ENCODE assay signal across 12 cellular contexts in genomic region chr12:3220382-3221321, GRCh38.
"Had no signal": no experiment of that assay in that cellular context is flagged by ENCODE, and none has a peak within 500 bp of the region (broad histone marks: within the 10 kb centered on the region; RNA-seq: fewer than 3 reads in every experiment).

No MANE protein-coding gene starts in this region.

- DNase-seq: activated CD4-positive, alpha-beta T cell treated with anti-CD3 and anti-CD28 coated beads, Interleukin-2, amount 50 U/mL, for 48 hours; activated CD4-positive, CD25-positive, alpha-beta regulatory T cell treated with anti-CD3 and anti-CD28 coated beads, Interleukin-2, amount 50 U/mL, for 72 hours; caudate nucleus; effector CD4-positive, alpha-beta T cell; stimulated activated CD4-positive, alpha-beta T cell treated with anti-CD3 and anti-CD28 coated beads, Interleukin-4, amount 100 ng/mL, for 4 hours; T-helper 2 cell had no signal

- H3K27ac ChIP-seq: pancreas, skin epidermis, tibial nerve had no signal

- H3K4me3 ChIP-seq: coronary artery, pancreas, skin epidermis, tibial nerve had no signal

- H3K9me3 ChIP-seq: pancreas, tibial nerve had no signal

- H3K36me3 Mint-ChIP-seq: memory B cell had no signal

- ATAC-seq: pancreas had no signal

- H3K36me3 ChIP-seq: pancreas, tibial nerve had no signal

- H3K4me3 Mint-ChIP-seq: memory B cell, neural crest cell had no signal

- FAIRE-seq: pancreas had no signal

- H3K9me3 Mint-ChIP-seq: memory B cell, neural crest cell had no signal

- H3K4me1 ChIP-seq: pancreas had no signal

- H3K27me3 ChIP-seq: pancreas, tibial nerve had no signal

- H3K27ac Mint-ChIP-seq: memory B cell had no signal
